8 cellular contexts compared by ENCODE assay signal in genomic region chr3:72665701-72666443, GRCh38.
DNase-seq lines count a peak whose midpoint lies in the region; ATAC-seq, FAIRE-seq and TF ChIP-seq lines count a peak whose summit lies in the region.

No MANE protein-coding gene starts in this region.

- ATAC-seq in HepG2 (peak; percentile 81), HG02571 (IDR thresholded peaks at IDR 0.05; ENCODE audit: unreplicated experiment) (no peak)
- peak; percentile 55 for ATAC-seq in stimulated activated effector memory CD8-positive, alpha-beta T cell treated with anti-CD3 and anti-CD28 coated beads, Interleukin-12 subunit alpha, Interleukin-12 subunit beta, amount 100 ng/mL, for 72 hours

- no peaks in the 10 kb centered on the region for H3K36me3 Mint-ChIP-seq in stimulated activated effector memory CD8-positive, alpha-beta T cell treated with anti-CD3 and anti-CD28 coated beads, Interleukin-12 subunit alpha, Interleukin-12 subunit beta, amount 100 ng/mL, for 72 hours

- TF ChIP-seq EP300 in HepG2 (IDR thresholded peaks at IDR 0.05; ENCODE audit: low read depth in 2 of 2, low read length in 2 of 2) (no peak), HepG2 (CRISPR knock-in tag; IDR thresholded peaks at IDR 0.05; ENCODE audit: borderline replicate concordance) (no peak)

- BruUV-seq in HepG2 (replicated peaks; lab: Mats Ljungman, UMichigan): no TSS peak

- no peaks in the 10 kb centered on the region for H3K36me3 ChIP-seq in HepG2 (replicated peaks in 1 of 2; ENCODE audit: control insufficient read depth in 1 of 2, insufficient read depth in 2 of 2, low read length in 2 of 2)

- H3K4me3 Mint-ChIP-seq in stimulated activated effector memory CD8-positive, alpha-beta T cell treated with anti-CD3 and anti-CD28 coated beads, Interleukin-12 subunit alpha, Interleukin-12 subunit beta, amount 100 ng/mL, for 72 hours: no peak overlapping the region

- no peaks in the 10 kb centered on the region for H3K79me2 ChIP-seq in HepG2 (ENCODE audit: insufficient read depth, low read length)

- no peak for TF ChIP-seq POLR2A in HepG2 (IDR thresholded peaks at IDR 0.05; ENCODE audit: insufficient read depth in 1 of 2, low read depth in 2 of 2, low read length in 2 of 2)

- intact Hi-C loops in HepG2 (cut with micrococcal nuclease; ENCODE audit: unreplicated experiment): loop anchor here (1.0 kb wide), 2 partner anchors 152 to 156 kb away; no protein-coding TSS in a partner anchor

- in situ Hi-C loops in HepG2 (cut with HindIII; ENCODE audit: extremely low pct_ligation_motif_present, low pct_unique_long_range_greater_than_20kb): loop anchor here (5.0 kb wide), 1 partner anchor 151 kb away; no protein-coding TSS in a partner anchor

- FAIRE-seq in HepG2 (lab: Jason Lieb, UNC): no peak

- no peaks in the 10 kb centered on the region for H3K9me3 ChIP-seq in HepG2 (ENCODE audit: low read length)

- peak; percentile 37 for DNase-seq in 8988T
- DNase-seq in GM20000 (ENCODE audit: low spot score): peak; percentile 67
- DNase-seq in T-helper 2 cell: peak in 3 of 5 experiments; percentile 10 to 47 (median 26)
- peak; percentile 27 for DNase-seq in astrocyte of the hippocampus (ENCODE audit: low read depth, low spot score)
- DNase-seq in HepG2 (ENCODE audit: low spot score): no peak
- DNase-seq in stimulated activated effector memory CD8-positive, alpha-beta T cell treated with anti-CD3 and anti-CD28 coated beads, Interleukin-12 subunit alpha, Interleukin-12 subunit beta, amount 100 ng/mL, for 72 hours (ENCODE audit: low spot score in 2 of 2): peak; percentile 36 to 76
- DNase-seq in SHP77 treated with DMSO at 0.1 percent for 48 hours (lab: John Stamatoyannopoulos, UW): no peak

- no peak overlapping the region for H3K4me2 ChIP-seq in HepG2 (ENCODE audit: low read depth, low read length)

- no peaks in the 10 kb centered on the region for H3K27me3 ChIP-seq in HepG2 (ENCODE audit: control insufficient read depth in 1 of 2, insufficient read depth in 2 of 2, low read length in 2 of 2)

- 68% methylated on average over 13 of the region's 13 CpGs for WGBS in HepG2 (ENCODE audit: low lambda C conversion rate)

- CTCF ChIA-PET in HepG2 (lab: Yijun Ruan, JAX; ENCODE audit: low intra/inter-chr PET ratio, low total read pairs): interaction anchor here (0.7 to 1.6 kb wide), 3 partner anchors 152 to 209 kb away, joined by 3 to 6 read pairs (median 5); no protein-coding TSS in a partner anchor

- peak; percentile 54 for TF ChIP-seq RAD21 in HepG2 (CRISPR knock-in tag; IDR thresholded peaks at IDR 0.05)

- H3K9ac ChIP-seq in HepG2 (ENCODE audit: insufficient read depth, low read depth, low read length): no peak overlapping the region

- H3K4me1 Mint-ChIP-seq in stimulated activated effector memory CD8-positive, alpha-beta T cell treated with anti-CD3 and anti-CD28 coated beads, Interleukin-12 subunit alpha, Interleukin-12 subunit beta, amount 100 ng/mL, for 72 hours: no peaks in the 10 kb centered on the region

- no peaks in the 10 kb centered on the region for H4K20me1 ChIP-seq in HepG2 (ENCODE audit: insufficient read depth, low read length)

- TF ChIP-seq CTCF in GM20000 (IDR thresholded peaks at IDR 0.05; ENCODE audit: extremely low read depth, missing control alignments): peak; percentile 31
- peak; percentile 53 for TF ChIP-seq CTCF in HepG2 (CRISPR knock-in tag; IDR thresholded peaks at IDR 0.05)

- no peaks in the 10 kb centered on the region for H3K9me3 Mint-ChIP-seq in stimulated activated effector memory CD8-positive, alpha-beta T cell treated with anti-CD3 and anti-CD28 coated beads, Interleukin-12 subunit alpha, Interleukin-12 subunit beta, amount 100 ng/mL, for 72 hours

- peaks cover 18% of the 10 kb centered on the region for H3K4me1 ChIP-seq in HepG2 (ENCODE audit: insufficient read depth, low read length)

- H3K27ac ChIP-seq in HepG2 (ENCODE audit: extremely low read length, insufficient read depth, low read length): no peak overlapping the region

- POLR2A ChIA-PET in HepG2 (lab: Yijun Ruan, JAX): no interaction called here

- H3K27ac Mint-ChIP-seq in stimulated activated effector memory CD8-positive, alpha-beta T cell treated with anti-CD3 and anti-CD28 coated beads, Interleukin-12 subunit alpha, Interleukin-12 subunit beta, amount 100 ng/mL, for 72 hours: no peak overlapping the region

- no peak overlapping the region for H2AFZ ChIP-seq in HepG2 (ENCODE audit: low read length)

- H3K4me3 ChIP-seq in HepG2 (replicated peaks in 1 of 3; ENCODE audit: insufficient read depth in 1 of 3, low read depth in 2 of 3, low read length in 3 of 3): no peak overlapping the region

TF ChIP-seq in HepG2, 621 proteins besides CTCF, POLR2A, EP300 and RAD21:
- TF ChIP-seq RAD51 (IDR thresholded peaks at IDR 0.05; ENCODE audit: borderline replicate concordance) (no peak), FOSL2 (CRISPR knock-in tag; IDR thresholded peaks at IDR 0.05) (no peak), REXO4 (CRISPR knock-in tag; IDR thresholded peaks at IDR 0.05; ENCODE audit: borderline replicate concordance) (no peak), ZNF569 (CRISPR knock-in tag; IDR thresholded peaks at IDR 0.05; ENCODE audit: borderline replicate concordance) (no peak), PAF1 (CRISPR knock-in tag; IDR thresholded peaks at IDR 0.05) (no peak), SMC3 (IDR thresholded peaks at IDR 0.05; ENCODE audit: low read length) (peak; percentile 49), TEAD3 (CRISPR knock-in tag; optimal IDR thresholded peaks at IDR 0.05; ENCODE audit: borderline replicate concordance) (no peak), STAG1 (CRISPR knock-in tag; IDR thresholded peaks at IDR 0.05) (peak; percentile 69)

Comparison
In these comparisons a context has a peak if more than half of its experiments do, and no peak if none do; other contexts are left out.
1. DNase-seq: peak in 8988T (single experiment), GM20000 (single experiment), T-helper 2 cell (3 of 5), astrocyte of the hippocampus (single experiment) and stimulated activated effector memory CD8-positive, alpha-beta T cell treated with anti-CD3 and anti-CD28 coated beads, Interleukin-12 subunit alpha, Interleukin-12 subunit beta, amount 100 ng/mL, for 72 hours (2 of 2); none in HepG2 (single experiment) and SHP77 treated with DMSO at 0.1 percent for 48 hours (single experiment).